Comparison of ENCODE assay signal across 10 cellular contexts in genomic region chr14:69079188-69079742, GRCh38.
DNase-seq lines count a peak whose midpoint lies in the region; ATAC-seq and TF ChIP-seq lines count a peak whose summit lies in the region.
"Had no signal": no experiment of that assay in that cellular context is flagged by ENCODE, and none has a peak within 500 bp of the region (broad histone marks: within the 10 kb centered on the region; RNA-seq: fewer than 3 reads in every experiment).

No MANE protein-coding gene starts in this region.

- peaks cover 23% of the 10 kb centered on the region for H3K36me3 Mint-ChIP-seq in progenitor cell of endocrine pancreas (ENCODE audit: insufficient read depth)
- peaks cover 9 to 64% (median 23%) of the 10 kb centered on the region in 5 donors for H3K36me3 Mint-ChIP-seq in naive thymus-derived CD4-positive, alpha-beta T cell

- H3K27me3 Mint-ChIP-seq in progenitor cell of endocrine pancreas: no peaks in the 10 kb centered on the region
- H3K27me3 Mint-ChIP-seq in naive thymus-derived CD4-positive, alpha-beta T cell: no peaks in the 10 kb centered on the region

- CTCF ChIA-PET in naive thymus-derived CD4-positive, alpha-beta T cell (lab: Charles Lee): interaction anchor here (0.7 kb wide), 1 partner anchor 217 kb away, joined by 3 read pairs; no protein-coding TSS in a partner anchor

- H3K4me1 Mint-ChIP-seq in progenitor cell of endocrine pancreas (ENCODE audit: low read depth): peaks cover 42% of the 10 kb centered on the region
- peaks cover 0 to 26% (median 21%) of the 10 kb centered on the region in 7 donors for H3K4me1 Mint-ChIP-seq in naive thymus-derived CD4-positive, alpha-beta T cell

- H3K9me3 ChIP-seq in naive thymus-derived CD4-positive, alpha-beta T cell (ENCODE audit: control insufficient read depth in 2 of 3, low read length in 3 of 3): no peaks in the 10 kb centered on the region

- peak overlapping the region; percentile 94 for H3K27ac Mint-ChIP-seq in progenitor cell of endocrine pancreas
- H3K27ac Mint-ChIP-seq in naive thymus-derived CD4-positive, alpha-beta T cell: peak overlapping the region in 3 of 9 donors; percentile 8 to 43 (median 9)

- DNase-seq in ELR (ENCODE audit: low read depth): peak; percentile 90
- peak; percentile 44 for DNase-seq in SW480 (ENCODE audit: low spot score)
- peak; percentile 78 for DNase-seq in glomerular endothelial cell (ENCODE audit: extremely low read depth, low read depth, low spot score)
- DNase-seq in progenitor cell of endocrine pancreas (ENCODE audit: low spot score, unreplicated experiment): no peak
- no peak for DNase-seq in NCI-H524 (lab: John Stamatoyannopoulos, UW)
- DNase-seq in naive thymus-derived CD4-positive, alpha-beta T cell: no peak
- DNase-seq: activated CD8-positive, alpha-beta memory T cell treated with anti-CD3 and anti-CD28 coated beads, Interleukin-2, amount 50 U/mL, for 48 hours had no signal

- intact Hi-C loops in naive thymus-derived CD4-positive, alpha-beta T cell (cut with micrococcal nuclease): loop anchor here in 1 of 2 donors (5.0 kb wide), 1 partner anchor 37 kb away; no protein-coding TSS in a partner anchor

- no peaks in the 10 kb centered on the region for H3K27me3 ChIP-seq in naive thymus-derived CD4-positive, alpha-beta T cell (ENCODE audit: control insufficient read depth in 2 of 2, insufficient read depth in 2 of 2, low read length in 2 of 2)

- peaks cover 0 to 41% (median 6%) of the 10 kb centered on the region in 3 experiments for H3K36me3 ChIP-seq in naive thymus-derived CD4-positive, alpha-beta T cell (ENCODE audit: control insufficient read depth in 2 of 3, insufficient read depth in 3 of 3, low read length in 3 of 3)

- H3K27ac ChIP-seq in naive thymus-derived CD4-positive, alpha-beta T cell (ENCODE audit: low read depth, low read length): no peak overlapping the region

- ATAC-seq in naive thymus-derived CD4-positive, alpha-beta T cell: no peak
- no peak for ATAC-seq in GM19397 (IDR thresholded peaks at IDR 0.05; ENCODE audit: unreplicated experiment)
- no peak for ATAC-seq in GM19035 (IDR thresholded peaks at IDR 0.05; ENCODE audit: unreplicated experiment)
- ATAC-seq: GM12878 had no signal

- H3K4me1 ChIP-seq in naive thymus-derived CD4-positive, alpha-beta T cell (ENCODE audit: control insufficient read depth in 2 of 2, insufficient read depth in 2 of 2, low read length in 2 of 2): no peaks in the 10 kb centered on the region

- POLR2A ChIA-PET in naive thymus-derived CD4-positive, alpha-beta T cell (lab: Charles Lee): no interaction called here

- TF ChIP-seq CTCF in progenitor cell of endocrine pancreas (IDR thresholded peaks at IDR 0.05; ENCODE audit: unreplicated experiment): no peak

- no peak overlapping the region for H3K4me3 Mint-ChIP-seq in progenitor cell of endocrine pancreas (ENCODE audit: low read depth)
- no peak overlapping the region for H3K4me3 Mint-ChIP-seq in naive thymus-derived CD4-positive, alpha-beta T cell

- no peak overlapping the region for H3K4me3 ChIP-seq in naive thymus-derived CD4-positive, alpha-beta T cell (ENCODE audit: low read length)
- H3K4me3 ChIP-seq: GM12878 had no signal

- H3K9me3 Mint-ChIP-seq in progenitor cell of endocrine pancreas (ENCODE audit: low read depth): no peaks in the 10 kb centered on the region
- no peaks in the 10 kb centered on the region for H3K9me3 Mint-ChIP-seq in naive thymus-derived CD4-positive, alpha-beta T cell

Comparison
In these comparisons a context has a peak if more than half of its experiments do, and no peak if none do; other contexts are left out.
1. DNase-seq: peak in ELR (single experiment), SW480 (single experiment) and glomerular endothelial cell (single experiment); none in progenitor cell of endocrine pancreas (single experiment), NCI-H524 (0 of 2) and naive thymus-derived CD4-positive, alpha-beta T cell (0 of 9).